8 cellular contexts compared by ENCODE assay signal in genomic region chr2:74261204-74261864, GRCh38.
DNase-seq lines count a peak whose midpoint lies in the region; ATAC-seq and TF ChIP-seq lines count a peak whose summit lies in the region.

No MANE protein-coding gene starts in this region.

- H3K4me3 ChIP-seq in astrocyte of the cerebellum (ENCODE audit: low read depth, low read length), result no peak overlapping the region
- no peak overlapping the region for H3K4me3 ChIP-seq in CD8-positive, alpha-beta T cell (ENCODE audit: low read depth, low read length)

- no peaks in the 10 kb centered on the region for H3K9me3 ChIP-seq in CD8-positive, alpha-beta T cell (ENCODE audit: low read length)

- CTCF ChIA-PET in CD8-positive, alpha-beta T cell (lab: Charles Lee), result interaction anchor here (1.1 to 2.3 kb wide), 2 partner anchors 12 to 74 kb away, joined by 6 to 9 read pairs; no protein-coding TSS in a partner anchor

- no peaks in the 10 kb centered on the region for H3K27me3 Mint-ChIP-seq in CD8-positive, alpha-beta T cell (ENCODE audit: low read depth)

- no peak overlapping the region for H3K27ac ChIP-seq in CD8-positive, alpha-beta T cell (ENCODE audit: low read depth, low read length)

- H3K36me3 Mint-ChIP-seq in CD8-positive, alpha-beta T cell, result peaks cover 37% of the 10 kb centered on the region

- in situ Hi-C loops in astrocyte of the cerebellum (cut with HindIII; ENCODE audit: low sequenced_read_pairs), result no loop called here

- no peak overlapping the region for H3K27ac Mint-ChIP-seq in CD8-positive, alpha-beta T cell

- DNase-seq in AG09319 (ENCODE audit: extremely low read depth, low read depth), result no peak
- peak; percentile 56 for DNase-seq in HPDE6-E6E7 (ENCODE audit: extremely low spot score)
- DNase-seq in astrocyte of the cerebellum (ENCODE audit: low read depth), result no peak
- DNase-seq in iris pigment epithelial cell (ENCODE audit: low read depth), result peak; percentile 13
- DNase-seq in NOMO-1 treated with DMSO at 0.1 percent for 48 hours (lab: John Stamatoyannopoulos, UW; ENCODE audit: unreplicated experiment), result no peak
- DNase-seq in CD8-positive, alpha-beta T cell, result no peak
- no peak for DNase-seq in T-helper 9 cell

- peaks cover 3% of the 10 kb centered on the region for H3K4me1 Mint-ChIP-seq in CD8-positive, alpha-beta T cell (ENCODE audit: low read depth)

- no peaks in the 10 kb centered on the region for H3K36me3 ChIP-seq in CD8-positive, alpha-beta T cell (ENCODE audit: insufficient read depth, low read length)

- no peak for ATAC-seq in HG03196 (IDR thresholded peaks at IDR 0.05; ENCODE audit: unreplicated experiment)
- no peak for ATAC-seq in CD8-positive, alpha-beta T cell

- POLR2A ChIA-PET in CD8-positive, alpha-beta T cell (lab: Charles Lee), result no interaction called here

- no peak overlapping the region for H3K4me3 Mint-ChIP-seq in CD8-positive, alpha-beta T cell

- intact Hi-C loops in CD8-positive, alpha-beta T cell (cut with DNase I, micrococcal nuclease), result no loop called here

- H3K4me1 ChIP-seq in CD8-positive, alpha-beta T cell (ENCODE audit: insufficient read depth, low read length), result no peaks in the 10 kb centered on the region

- H3K27me3 ChIP-seq in CD8-positive, alpha-beta T cell (ENCODE audit: insufficient read depth, low read length), result no peaks in the 10 kb centered on the region

- TF ChIP-seq CTCF in AG09319 (IDR thresholded peaks at IDR 0.05; ENCODE audit: low read depth, low read length) (peak; percentile 67), astrocyte of the cerebellum (IDR thresholded peaks at IDR 0.05; ENCODE audit: low read depth, low read length, missing control alignments) (peak; percentile 47)
- no peak for TF ChIP-seq CTCF in CD8-positive, alpha-beta T cell (IDR thresholded peaks at IDR 0.05)

- no peaks in the 10 kb centered on the region for H3K9me3 Mint-ChIP-seq in CD8-positive, alpha-beta T cell

Comparison
In these comparisons a context has a peak if more than half of its experiments do, and no peak if none do; other contexts are left out.
1. DNase-seq: peak in HPDE6-E6E7 (single experiment) and iris pigment epithelial cell (single experiment); none in AG09319 (single experiment), astrocyte of the cerebellum (single experiment), NOMO-1 treated with DMSO at 0.1 percent for 48 hours (single experiment), CD8-positive, alpha-beta T cell (0 of 7) and T-helper 9 cell (single experiment).